In the genomic region with DNA sequence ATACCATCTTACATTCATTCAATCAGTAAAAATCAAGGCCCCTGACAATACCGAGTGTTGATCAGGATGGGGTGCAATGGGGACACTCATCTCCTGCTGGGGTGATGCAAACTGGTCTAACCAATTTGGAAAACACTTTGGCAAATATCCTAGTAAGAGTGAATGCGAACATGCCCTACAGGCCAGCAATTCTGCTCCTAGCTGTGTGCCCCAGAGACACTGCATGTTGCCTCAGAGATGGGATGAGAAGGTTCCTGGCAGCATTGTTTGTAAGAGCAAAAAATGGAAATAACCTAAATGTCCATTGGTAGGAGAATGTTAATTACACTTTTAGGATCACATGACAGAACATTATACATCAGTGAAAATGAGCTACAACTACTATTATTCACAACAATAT, we compare ENCODE assay signal across 21 cellular contexts. TPM values are rescaled to one million over a fixed set of nuclear protein-coding genes. Genes with fewer than 3 reads are reported as not detected.
DNase-seq lines count a peak whose midpoint lies in the region; ATAC-seq, FAIRE-seq and TF ChIP-seq lines count a peak whose summit lies in the region.
"Had no signal": no experiment of that assay in that cellular context is flagged by ENCODE, and none has a peak within 500 bp of the region (broad histone marks: within the 10 kb centered on the region; RNA-seq: fewer than 3 reads in every experiment).

No MANE protein-coding gene starts in this region.

- H3K4me3 ChIP-seq in HUES48 (ENCODE audit: low read depth, low read length): no peak overlapping the region
- no peak overlapping the region for H3K4me3 ChIP-seq in bronchial epithelial cell (ENCODE audit: low read depth, low read length)
- H3K4me3 ChIP-seq in iPS-20b (ENCODE audit: low read length): peak overlapping the region; percentile 39; the same call in 1 of the 2 replicates
- no peak overlapping the region for H3K4me3 ChIP-seq in right cardiac atrium (ENCODE audit: low read length)
- H3K4me3 ChIP-seq in tibial nerve: no peak overlapping the region
- H3K4me3 ChIP-seq in ascending aorta: no peak overlapping the region

- no peak for TF ChIP-seq EP300 in tibial nerve (IDR thresholded peaks at IDR 0.05)

- TF ChIP-seq POLR2A in tibial nerve (IDR thresholded peaks at IDR 0.05): no peak

- TF ChIP-seq CTCF in bronchial epithelial cell (IDR thresholded peaks at IDR 0.05; ENCODE audit: insufficient read depth, low read length, severe bottlenecking) (no peak), tibial nerve (IDR thresholded peaks at IDR 0.05) (no peak), ascending aorta (IDR thresholded peaks at IDR 0.05) (no peak)

- no peaks in the 10 kb centered on the region for H3K36me3 ChIP-seq in HUES48 (ENCODE audit: control insufficient read depth, insufficient read depth, low read length)
- no peaks in the 10 kb centered on the region for H3K36me3 ChIP-seq in bronchial epithelial cell (ENCODE audit: control insufficient read depth, insufficient read depth, low read length)
- H3K36me3 ChIP-seq in iPS-20b (ENCODE audit: insufficient read depth, low read depth, low read length): no peaks in the 10 kb centered on the region
- H3K36me3 ChIP-seq in tibial nerve: no peaks in the 10 kb centered on the region
- H3K36me3 ChIP-seq in ascending aorta: no peaks in the 10 kb centered on the region

- no peak for ATAC-seq in right cardiac atrium

- 98% methylated on average over 2 of the region's 2 CpGs for WGBS in right cardiac atrium
- WGBS in tibial nerve, 2 donors: 94 to 96% methylated on average over 2 of the region's 2 CpGs

- H3K4me1 ChIP-seq in HUES48 (ENCODE audit: control insufficient read depth, insufficient read depth, low read length) (peaks cover 64% of the 10 kb centered on the region), iPS-20b (ENCODE audit: insufficient read depth, low read length) (peaks cover 56% of the 10 kb centered on the region), right cardiac atrium (ENCODE audit: control insufficient read depth, insufficient read depth, low read length) (no peaks in the 10 kb centered on the region), tibial nerve (peaks cover 0 to 16% (median 3%) of the 10 kb centered on the region in 4 donors), ascending aorta (peaks cover 2 to 3% of the 10 kb centered on the region in 2 donors)

- no peaks in the 10 kb centered on the region for H3K9me3 ChIP-seq in HUES48 (ENCODE audit: control insufficient read depth, insufficient read depth, low read length)
- H3K9me3 ChIP-seq in iPS-20b (ENCODE audit: insufficient read depth, low read depth, low read length): no peaks in the 10 kb centered on the region
- no peaks in the 10 kb centered on the region for H3K9me3 ChIP-seq in right cardiac atrium (ENCODE audit: control insufficient read depth, low read length)
- H3K9me3 ChIP-seq in tibial nerve: no peaks in the 10 kb centered on the region
- H3K9me3 ChIP-seq in ascending aorta: no peaks in the 10 kb centered on the region
- H3K9me3 ChIP-seq: Caco-2 had no signal

- FAIRE-seq in bronchial epithelial cell (lab: Jason Lieb, UNC): peak; percentile 13
- FAIRE-seq: A204.1, D721Med, G401.6, GM12891 had no signal

- H3K27ac ChIP-seq in HUES48 (ENCODE audit: low read depth, low read length): peak overlapping the region; percentile 16
- peak overlapping the region; percentile 82 for H3K27ac ChIP-seq in iPS-20b (ENCODE audit: low read length)
- H3K27ac ChIP-seq in right cardiac atrium (ENCODE audit: low read length): no peak overlapping the region
- H3K27ac ChIP-seq in tibial nerve: no peak overlapping the region
- no peak overlapping the region for H3K27ac ChIP-seq in ascending aorta
- H3K27ac ChIP-seq: C4-2B, HL-60 had no signal

- H3K27me3 ChIP-seq in HUES48 (ENCODE audit: control insufficient read depth, insufficient read depth, low read length) (0 out of 2 replicates have a peak, but pooled peaks cover 5% of the 10 kb centered on the region), bronchial epithelial cell (ENCODE audit: control insufficient read depth, insufficient read depth, low read length) (peaks cover 19% of the 10 kb centered on the region), iPS-20b (ENCODE audit: insufficient read depth, low read length) (peaks cover 22% of the 10 kb centered on the region), right cardiac atrium (ENCODE audit: control insufficient read depth, insufficient read depth) (no peaks in the 10 kb centered on the region), tibial nerve (peaks cover 0 to 26% of the 10 kb centered on the region in 2 donors), ascending aorta (peaks cover 7% of the 10 kb centered on the region)

- H3K9ac ChIP-seq in HUES48 (ENCODE audit: low read depth, low read length) (no peak overlapping the region), iPS-20b (ENCODE audit: low read depth, low read length) (no peak overlapping the region)

- intact Hi-C loops in right cardiac atrium (cut with DNase I) (no loop called here), ascending aorta (cut with DNase I) (no loop called here)

- no peak for DNase-seq in bronchial epithelial cell (ENCODE audit: low read depth)
- no peak for DNase-seq in right cardiac atrium
- DNase-seq in tibial nerve (ENCODE audit: low spot score in 2 of 2): no peak
- no peak for DNase-seq in activated CD4-positive, alpha-beta T cell treated with anti-CD3 and anti-CD28 coated beads, Interleukin-2, amount 50 U/mL, for 4 hours
- DNase-seq in ascending aorta (ENCODE audit: low spot score in 2 of 2): no peak
- DNase-seq: AML-193; Caco-2; CD4-positive, alpha-beta T cell; HCEC 1CT; HFFc6; IMR-90; KBM-7 had no signal

RNA-seq across cellular contexts. Expression of a gene that starts 4.7 kb away (rescaled TPM):
- total RNA-seq in bronchial epithelial cell (not detected in 2 replicates), right cardiac atrium (10 to 100 TPM in 1 of 4 donors, 1 to 10 TPM in 3; 5.7 to 12.1 (median 8.6) TPM), tibial nerve (1 to 10 TPM in 2 of 4 donors, under 1 TPM in 2; 0.42 to 2.4 (median 1.3) TPM), ascending aorta (18.3 TPM)
- 5.1 TPM for polyA plus RNA-seq in right cardiac atrium
- total RNA-seq: CD4-positive, alpha-beta T cell; IMR-90 had no signal
- polyA plus RNA-seq: BJ had no signal

Comparison
In these comparisons a context has a peak if more than half of its experiments do, and no peak if none do; other contexts are left out.
1. H3K27ac ChIP-seq: peak in HUES48 (single experiment) and iPS-20b (single experiment); none in right cardiac atrium (single experiment), tibial nerve (0 of 4) and ascending aorta (0 of 2).